In the genomic region with DNA sequence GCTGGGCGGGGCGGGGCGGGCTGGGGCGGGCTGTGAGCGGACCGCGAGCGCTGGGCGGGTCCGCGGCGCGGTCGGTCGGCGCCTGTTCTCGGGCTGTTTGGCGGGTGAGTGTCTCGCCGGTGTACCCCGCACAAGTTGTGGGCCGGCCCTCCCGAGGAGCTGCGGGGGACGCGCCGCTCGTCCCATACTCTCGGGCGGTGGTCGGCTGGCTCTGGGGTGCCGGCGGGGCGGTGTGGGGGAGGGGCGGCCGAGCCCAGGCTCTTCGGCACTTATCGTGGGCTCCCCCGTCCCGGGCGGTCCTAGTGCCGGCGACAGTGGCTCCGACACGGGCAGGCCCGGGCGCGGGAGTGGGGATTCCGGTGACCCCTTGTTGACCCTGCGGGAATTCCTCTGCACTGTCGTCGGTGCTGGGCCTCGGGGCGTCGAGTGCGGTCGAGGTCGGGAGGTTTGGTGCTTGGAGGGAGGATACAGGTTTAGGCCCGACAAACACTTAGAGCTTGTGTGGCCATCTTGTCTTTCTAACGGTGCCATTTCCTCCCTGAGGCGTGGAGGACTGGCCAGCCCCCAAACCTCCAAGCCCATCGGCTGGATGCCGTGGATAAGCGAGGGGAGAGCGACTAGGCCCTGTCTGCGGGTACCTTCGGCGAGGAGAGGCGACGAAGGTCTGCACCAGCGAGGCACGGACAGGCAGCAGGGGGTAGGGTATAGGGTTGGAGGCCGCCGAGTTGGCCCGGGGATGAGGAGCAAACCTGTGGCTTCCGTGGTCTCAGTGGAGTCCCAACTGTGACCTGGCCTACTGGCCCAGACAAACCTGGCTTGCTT, we compare ENCODE assay signal across 1 cellular context.
TF ChIP-seq lines count a peak whose summit lies in the region.

Gene SEPTIN2, plus strand, starts transcription at position 47 of the 822 bp plus-strand sequence. CDS start 8,308 bp downstream, outside the sequence.

TF ChIP-seq in HepG2, 621 proteins besides CTCF, POLR2A, EP300 and RAD21 (continued from another document and continues in another):
- TF ChIP-seq, protein P1, sequence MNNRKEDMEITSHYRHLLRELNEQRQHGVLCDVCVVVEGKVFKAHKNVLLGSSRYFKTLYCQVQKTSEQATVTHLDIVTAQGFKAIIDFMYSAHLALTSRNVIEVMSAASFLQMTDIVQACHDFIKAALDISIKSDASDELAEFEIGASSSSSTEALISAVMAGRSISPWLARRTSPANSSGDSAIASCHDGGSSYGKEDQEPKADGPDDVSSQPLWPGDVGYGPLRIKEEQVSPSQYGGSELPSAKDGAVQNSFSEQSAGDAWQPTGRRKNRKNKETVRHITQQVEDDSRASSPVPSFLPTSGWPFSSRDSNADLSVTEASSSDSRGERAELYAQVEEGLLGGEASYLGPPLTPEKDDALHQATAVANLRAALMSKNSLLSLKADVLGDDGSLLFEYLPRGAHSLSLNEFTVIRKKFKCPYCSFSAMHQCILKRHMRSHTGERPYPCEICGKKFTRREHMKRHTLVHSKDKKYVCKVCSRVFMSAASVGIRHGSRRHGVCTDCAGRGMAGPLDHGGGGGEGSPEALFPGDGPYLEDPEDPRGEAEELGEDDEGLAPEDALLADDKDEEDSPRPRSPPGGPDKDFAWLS (CRISPR knock-in tag; IDR thresholded peaks at IDR 0.05; ENCODE audit: borderline replicate concordance): no peak
- TF ChIP-seq LCORL (IDR thresholded peaks at IDR 0.05) (no peak), LCORL (CRISPR knock-in tag; IDR thresholded peaks at IDR 0.05) (no peak), HES4 (CRISPR knock-in tag; IDR thresholded peaks at IDR 0.05; ENCODE audit: borderline replicate concordance) (peak; percentile 93), XRCC5 (optimal IDR thresholded peaks at IDR 0.05; ENCODE audit: low read length) (no peak), TCF12 (IDR thresholded peaks at IDR 0.05) (no peak), TCF12 (CRISPR knock-in tag; IDR thresholded peaks at IDR 0.05) (no peak), THRA (CRISPR knock-in tag; IDR thresholded peaks at IDR 0.05; ENCODE audit: borderline replicate concordance) (no peak), STAT6 (CRISPR knock-in tag; IDR thresholded peaks at IDR 0.05; ENCODE audit: borderline replicate concordance) (0 out of 2 replicates have a peak, but pooled peaks have one; percentile 54), NCOA5 (CRISPR knock-in tag; IDR thresholded peaks at IDR 0.05) (0 out of 2 replicates have a peak, but pooled peaks have one; percentile 69), NR2F2 (IDR thresholded peaks at IDR 0.05; ENCODE audit: borderline replicate concordance, low read depth) (0 out of 2 replicates have a peak, but pooled peaks have one; percentile 39), ZZZ3 (CRISPR knock-in tag; IDR thresholded peaks at IDR 0.05; ENCODE audit: borderline replicate concordance) (no peak), GFI1 (CRISPR knock-in tag; IDR thresholded peaks at IDR 0.05; ENCODE audit: borderline replicate concordance) (peak; percentile 14; the same call in 1 of the 2 replicates), FOXJ3 (CRISPR knock-in tag; IDR thresholded peaks at IDR 0.05; ENCODE audit: borderline replicate concordance) (peak; percentile 40; the same call in 1 of the 2 replicates), ZNF414 (CRISPR knock-in tag; IDR thresholded peaks at IDR 0.05) (peak; percentile 90), SAP130 (CRISPR knock-in tag; IDR thresholded peaks at IDR 0.05; ENCODE audit: low read depth) (peak; percentile 72), TBX3 (IDR thresholded peaks at IDR 0.05; ENCODE audit: borderline replicate concordance) (no peak), ZNF225 (CRISPR knock-in tag; IDR thresholded peaks at IDR 0.05) (peak; percentile 19; the same call in 1 of the 2 replicates), ZNF235 (CRISPR knock-in tag; IDR thresholded peaks at IDR 0.05; ENCODE audit: borderline replicate concordance) (no peak; the same call in 1 of the 2 replicates), ZNF781 (CRISPR knock-in tag; IDR thresholded peaks at IDR 0.05; ENCODE audit: borderline replicate concordance, not compliant biosample characterization) (peak; percentile 88), TCF7L2 (IDR thresholded peaks at IDR 0.05; ENCODE audit: low read depth, low read length) (no peak), TSC22D2 (CRISPR knock-in tag; IDR thresholded peaks at IDR 0.05; ENCODE audit: borderline replicate concordance) (no peak), ZNF747 (CRISPR knock-in tag; IDR thresholded peaks at IDR 0.05; ENCODE audit: borderline replicate concordance) (0 out of 2 replicates have a peak, but pooled peaks have one; percentile 20), HDAC1 (CRISPR knock-in tag; IDR thresholded peaks at IDR 0.05) (peak; percentile 80), CENPT (CRISPR knock-in tag; IDR thresholded peaks at IDR 0.05; ENCODE audit: low read depth) (no peak), SRSF9 (IDR thresholded peaks at IDR 0.05; ENCODE audit: borderline replicate concordance, insufficient read depth, low read depth, low read length, poor library complexity, severe bottlenecking) (no peak), ATF7 (IDR thresholded peaks at IDR 0.05) (no peak), ATF7 (CRISPR knock-in tag; IDR thresholded peaks at IDR 0.05) (no peak; the same call in 1 of the 2 replicates), RNF2 (conservative IDR thresholded peaks at IDR 0.05; ENCODE audit: low read depth) (no peak), ZNF251 (CRISPR knock-in tag; IDR thresholded peaks at IDR 0.05) (no peak), KLF16 (CRISPR knock-in tag; IDR thresholded peaks at IDR 0.05) (no peak; a peak in 2 of 4 replicates), CREB3 (CRISPR knock-in tag; IDR thresholded peaks at IDR 0.05) (no peak), ZNF550 (CRISPR knock-in tag; IDR thresholded peaks at IDR 0.05; ENCODE audit: borderline replicate concordance) (peak; percentile 92), KAT2B (IDR thresholded peaks at IDR 0.05; ENCODE audit: borderline replicate concordance, low read depth, low read length) (no peak), ZNF768 (CRISPR knock-in tag; IDR thresholded peaks at IDR 0.05) (peak; percentile 63; the same call in 1 of the 2 replicates), KLF6 (CRISPR knock-in tag; IDR thresholded peaks at IDR 0.05) (peak; percentile 92), SP4 (CRISPR knock-in tag; IDR thresholded peaks at IDR 0.05) (no peak), PREB (CRISPR knock-in tag; IDR thresholded peaks at IDR 0.05) (0 out of 2 replicates have a peak, but pooled peaks have one; percentile 58), KDM1A (CRISPR knock-in tag; IDR thresholded peaks at IDR 0.05) (no peak), SSRP1 (CRISPR knock-in tag; IDR thresholded peaks at IDR 0.05) (no peak), PHB2 (IDR thresholded peaks at IDR 0.05; ENCODE audit: partially characterized antibody) (no peak), HNRNPL (IDR thresholded peaks at IDR 0.05; ENCODE audit: low read depth, low read length) (no peak), SETDB1 (CRISPR knock-in tag; IDR thresholded peaks at IDR 0.05; ENCODE audit: borderline replicate concordance) (0 out of 2 replicates have a peak, but pooled peaks have one; percentile 60), MED13 (CRISPR knock-in tag; IDR thresholded peaks at IDR 0.05) (no peak; the same call in 1 of the 2 replicates), ZNF792 (CRISPR knock-in tag; IDR thresholded peaks at IDR 0.05) (no peak), ARHGAP35 (CRISPR knock-in tag; IDR thresholded peaks at IDR 0.05; ENCODE audit: borderline replicate concordance) (peak; percentile 39; the same call in 1 of the 2 replicates), NR2F6 (IDR thresholded peaks at IDR 0.05) (peak; percentile 48; the same call in 1 of the 2 replicates), NR2F6 (CRISPR knock-in tag; IDR thresholded peaks at IDR 0.05) (peak; percentile 59), ZNF709 (CRISPR knock-in tag; IDR thresholded peaks at IDR 0.05) (peak; percentile 88), ZNF574 (CRISPR knock-in tag; IDR thresholded peaks at IDR 0.05) (0 out of 2 replicates have a peak, but pooled peaks have one; percentile 34), MZF1 (CRISPR knock-in tag; IDR thresholded peaks at IDR 0.05; ENCODE audit: borderline replicate concordance) (peak; percentile 69; the same call in 1 of the 2 replicates)
- TF ChIP-seq, protein P2, sequence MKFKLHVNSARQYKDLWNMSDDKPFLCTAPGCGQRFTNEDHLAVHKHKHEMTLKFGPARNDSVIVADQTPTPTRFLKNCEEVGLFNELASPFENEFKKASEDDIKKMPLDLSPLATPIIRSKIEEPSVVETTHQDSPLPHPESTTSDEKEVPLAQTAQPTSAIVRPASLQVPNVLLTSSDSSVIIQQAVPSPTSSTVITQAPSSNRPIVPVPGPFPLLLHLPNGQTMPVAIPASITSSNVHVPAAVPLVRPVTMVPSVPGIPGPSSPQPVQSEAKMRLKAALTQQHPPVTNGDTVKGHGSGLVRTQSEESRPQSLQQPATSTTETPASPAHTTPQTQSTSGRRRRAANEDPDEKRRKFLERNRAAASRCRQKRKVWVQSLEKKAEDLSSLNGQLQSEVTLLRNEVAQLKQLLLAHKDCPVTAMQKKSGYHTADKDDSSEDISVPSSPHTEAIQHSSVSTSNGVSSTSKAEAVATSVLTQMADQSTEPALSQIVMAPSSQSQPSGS (CRISPR knock-in tag; IDR thresholded peaks at IDR 0.05): peak; percentile 36; the same call in 1 of the 2 replicates
